18 cellular contexts compared by ENCODE assay signal in the genomic region with DNA sequence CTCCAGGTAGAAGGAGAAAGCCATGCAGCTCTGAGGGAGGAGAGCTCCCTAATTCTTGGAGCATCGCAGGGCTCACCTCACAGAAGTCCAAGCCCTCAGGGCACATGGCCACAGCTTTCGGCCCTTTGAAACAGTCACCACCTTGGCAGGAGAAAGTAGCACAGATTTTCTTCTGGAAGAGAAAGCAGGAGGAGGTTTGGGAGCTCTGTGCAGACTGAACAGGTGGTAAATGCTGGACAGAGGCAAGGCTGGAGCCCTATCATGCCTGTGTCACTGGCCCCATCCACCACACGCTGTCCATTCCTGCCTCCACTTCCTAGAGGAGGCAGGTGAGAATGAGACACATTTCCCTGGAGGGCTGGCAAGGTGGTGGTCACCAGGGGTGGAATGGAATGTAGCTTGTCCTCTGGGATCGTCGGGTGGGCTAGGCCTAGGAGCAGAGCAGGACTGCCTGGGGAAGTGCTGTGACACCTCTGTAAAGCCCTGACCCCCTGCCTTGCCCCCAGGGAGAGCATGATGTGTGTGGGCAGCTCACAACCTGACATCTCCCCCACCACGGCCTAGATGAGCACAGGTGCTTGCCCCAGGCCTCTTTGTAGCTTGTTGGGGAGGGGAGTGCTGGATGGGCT. TPM values are rescaled to one million over a fixed set of nuclear protein-coding genes. Genes with fewer than 3 reads are reported as not detected.
DNase-seq lines count a peak whose midpoint lies in the region; ATAC-seq, FAIRE-seq and TF ChIP-seq lines count a peak whose summit lies in the region.
"Had no signal": no experiment of that assay in that cellular context is flagged by ENCODE, and none has a peak within 500 bp of the region (broad histone marks: within the 10 kb centered on the region; RNA-seq: fewer than 3 reads in every experiment).

No MANE protein-coding gene starts in this region.

- FAIRE-seq in HepG2 (lab: Jason Lieb, UNC), result no peak
- FAIRE-seq in kidney (lab: Jason Lieb, UNC), result no peak
- FAIRE-seq: A549, GM19239 had no signal

- TF ChIP-seq POLR2A in HepG2 (IDR thresholded peaks at IDR 0.05; ENCODE audit: insufficient read depth in 1 of 2, low read depth in 2 of 2, low read length in 2 of 2), result no peak
- no peak for TF ChIP-seq POLR2A in right lobe of liver (IDR thresholded peaks at IDR 0.05)

- BruUV-seq in HepG2 (replicated peaks; lab: Mats Ljungman, UMichigan), result no TSS peak

- peak overlapping the region; percentile 66 for H3K4me2 ChIP-seq in HepG2 (ENCODE audit: low read depth, low read length)
- H3K4me2 ChIP-seq: A549 had no signal

- intact Hi-C loops in HepG2 (cut with micrococcal nuclease; ENCODE audit: unreplicated experiment), result no loop called here
- intact Hi-C loops in right lobe of liver (cut with DNase I), result no loop called here
- intact Hi-C loops in kidney (cut with DNase I), result no loop called here
- intact Hi-C loops in upper lobe of right lung (cut with DNase I), result no loop called here

- H3K79me2 ChIP-seq in HepG2 (ENCODE audit: insufficient read depth, low read length), result no peaks in the 10 kb centered on the region

- DNase-seq in HepG2 (ENCODE audit: low spot score) (no peak), right lobe of liver (no peak), M059J (ENCODE audit: low read depth) (peak; percentile 60), kidney (peak; percentile 7), upper lobe of right lung (peak; percentile 46), CD1c-positive myeloid dendritic cell (ENCODE audit: extremely low spot score) (no peak), iPS-NIHi11 (ENCODE audit: low spot score) (no peak)
- DNase-seq: DMS 273 treated with DMSO at 0.1 percent for 48 hours, Karpas-422, MM.1S, NCI-H1092 treated with DMSO at 0.1 percent for 48 hours, NCI-H1694, NCI-H510A treated with DMSO at 0.1 percent for 48 hours, Right ventricle myocardium superior had no signal

- H3K9ac ChIP-seq in HepG2 (ENCODE audit: insufficient read depth, low read depth, low read length) (no peak overlapping the region), kidney (ENCODE audit: low read length in 2 of 2) (no peak overlapping the region)

- H3K4me3 ChIP-seq in HepG2 (replicated peaks in 1 of 3; ENCODE audit: insufficient read depth in 1 of 3, low read depth in 2 of 3, low read length in 3 of 3) (peak overlapping the region in 1 of 3 experiments; percentile 38; a peak in 1 of 6 replicates), right lobe of liver (no peak overlapping the region), kidney (ENCODE audit: low read length in 2 of 2) (no peak overlapping the region), upper lobe of right lung (no peak overlapping the region)
- H3K4me3 ChIP-seq: A549 had no signal

- ATAC-seq in HepG2, result no peak
- ATAC-seq in right lobe of liver, result no peak
- no peak for ATAC-seq in upper lobe of right lung
- no peak for ATAC-seq in HG03097 (IDR thresholded peaks at IDR 0.05; ENCODE audit: low FRiP score, unreplicated experiment)
- ATAC-seq: A549, Panc1 had no signal

- TF ChIP-seq EP300 in HepG2 (IDR thresholded peaks at IDR 0.05; ENCODE audit: low read depth in 2 of 2, low read length in 2 of 2), result no peak
- no peak for TF ChIP-seq EP300 in HepG2 (CRISPR knock-in tag; IDR thresholded peaks at IDR 0.05; ENCODE audit: borderline replicate concordance)

- TF ChIP-seq CTCF in HepG2 (CRISPR knock-in tag; IDR thresholded peaks at IDR 0.05), result no peak
- TF ChIP-seq CTCF in right lobe of liver (IDR thresholded peaks at IDR 0.05), result no peak
- TF ChIP-seq CTCF in kidney (IDR thresholded peaks at IDR 0.05; ENCODE audit: borderline replicate concordance, extremely low read depth, insufficient read depth), result no peak
- no peak for TF ChIP-seq CTCF in upper lobe of right lung (IDR thresholded peaks at IDR 0.05)

- in situ Hi-C loops in HepG2 (cut with HindIII; ENCODE audit: extremely low pct_ligation_motif_present, low pct_unique_long_range_greater_than_20kb), result no loop called here

- H3K36me3 ChIP-seq in HepG2 (replicated peaks in 1 of 2; ENCODE audit: control insufficient read depth in 1 of 2, insufficient read depth in 2 of 2, low read length in 2 of 2) (no peaks in the 10 kb centered on the region), right lobe of liver (peaks cover 0 to 4% (median 0%) of the 10 kb centered on the region in 4 donors), kidney (ENCODE audit: control insufficient read depth in 1 of 2, insufficient read depth in 2 of 2, low read length in 2 of 2) (no peaks in the 10 kb centered on the region), upper lobe of right lung (no peaks in the 10 kb centered on the region)

- no peaks in the 10 kb centered on the region for H3K9me3 ChIP-seq in HepG2 (ENCODE audit: low read length)
- H3K9me3 ChIP-seq in right lobe of liver, result no peaks in the 10 kb centered on the region
- no peaks in the 10 kb centered on the region for H3K9me3 ChIP-seq in kidney (ENCODE audit: control insufficient read depth in 1 of 2, low read length in 2 of 2)
- no peaks in the 10 kb centered on the region for H3K9me3 ChIP-seq in upper lobe of right lung
- H3K9me3 ChIP-seq: A549 had no signal

- POLR2A ChIA-PET in HepG2 (lab: Yijun Ruan, JAX), result interaction anchor here (0.9 to 3.5 kb wide), 4 partner anchors 8 to 59 kb away, joined by 3 to 13 read pairs (median 4); no protein-coding TSS in a partner anchor

- H3K27me3 ChIP-seq in HepG2 (ENCODE audit: control insufficient read depth in 1 of 2, insufficient read depth in 2 of 2, low read length in 2 of 2), result no peaks in the 10 kb centered on the region; a peak in 1 of 5 replicates
- H3K27me3 ChIP-seq in right lobe of liver, result no peaks in the 10 kb centered on the region
- no peaks in the 10 kb centered on the region for H3K27me3 ChIP-seq in upper lobe of right lung

- no peaks in the 10 kb centered on the region for H4K20me1 ChIP-seq in HepG2 (ENCODE audit: insufficient read depth, low read length)

- TF ChIP-seq RAD21 in HepG2 (CRISPR knock-in tag; IDR thresholded peaks at IDR 0.05), result no peak

- H3K27ac ChIP-seq in HepG2 (ENCODE audit: extremely low read length, insufficient read depth, low read length) (no peak overlapping the region), right lobe of liver (no peak overlapping the region), kidney (ENCODE audit: low read depth in 2 of 2, low read length in 2 of 2) (no peak overlapping the region), upper lobe of right lung (no peak overlapping the region)
- H3K27ac ChIP-seq: A549 had no signal

- CTCF ChIA-PET in HepG2 (lab: Yijun Ruan, JAX; ENCODE audit: low intra/inter-chr PET ratio, low total read pairs), result no interaction called here

- H2AFZ ChIP-seq in HepG2 (ENCODE audit: low read length), result no peak overlapping the region

- WGBS in HepG2 (ENCODE audit: low lambda C conversion rate), result 0% methylated on average over 4 of the region's 6 CpGs
- 46% methylated on average over 1 of the region's 6 CpGs for WGBS in right lobe of liver (ENCODE audit: insufficient coverage, low coverage, low lambda C conversion rate, missing lambda C conversion rate)

- H3K4me1 ChIP-seq in HepG2 (ENCODE audit: insufficient read depth, low read length) (peaks cover 81% of the 10 kb centered on the region), right lobe of liver (peaks cover 0 to 18% (median 4%) of the 10 kb centered on the region in 4 donors), kidney (ENCODE audit: control insufficient read depth in 1 of 2, insufficient read depth in 1 of 2, low read depth in 1 of 2, low read length in 2 of 2) (peaks cover 9 to 13% of the 10 kb centered on the region in 2 donors), upper lobe of right lung (peaks cover 16% of the 10 kb centered on the region)

RNA-seq across cellular contexts. Expression of gene INPP5B, which starts 2.8 kb away (rescaled TPM):
- 9.0 and 9.1 TPM in 2 replicates for total RNA-seq in HepG2 (2016; rRNA removed; fragmentation: Illumina TruSeq; extraction: Trizol)
- 3.6 and 5.3 TPM in 2 replicates for total RNA-seq in HepG2 (2016; cell fraction: cytosol; rRNA removed; fragmentation: Illumina TruSeq; extraction: Trizol; ENCODE audit: low read depth)
- total RNA-seq in HepG2 (2016; cell fraction: insoluble cytoplasmic fraction; rRNA removed; fragmentation: Illumina TruSeq; extraction: Trizol), result 8.8 and 11.3 TPM in 2 replicates
- 3.4 and 3.8 TPM in 2 replicates for total RNA-seq in HepG2 (2016; cell fraction: membrane; rRNA removed; fragmentation: Illumina TruSeq; extraction: Trizol)
- total RNA-seq in HepG2 (2016; cell fraction: nucleus; rRNA removed; fragmentation: Illumina TruSeq; extraction: Trizol), result 7.2 and 10.1 TPM in 2 replicates
- 9.8 and 10.9 TPM in 2 replicates for polyA plus RNA-seq in HepG2 (2011; rRNA removed)
- 5.7 and 7.2 TPM in 2 replicates for polyA plus RNA-seq in HepG2 (2011; cell fraction: cytosol; rRNA removed)
- polyA plus RNA-seq in HepG2 (2011; cell fraction: nucleus; rRNA removed), result 13.9 and 16.7 TPM in 2 replicates
- 6.0 and 6.2 TPM in 2 replicates for polyA plus RNA-seq in HepG2 (2012)
- 0.57 and 0.60 TPM in 2 replicates for polyA plus RNA-seq in HepG2 (2016; cell fraction: cytosol; fragmentation: Illumina TruSeq; extraction: Trizol; ENCODE audit: low read depth)
- polyA plus RNA-seq in HepG2 (2016; cell fraction: insoluble cytoplasmic fraction; fragmentation: Illumina TruSeq; extraction: Trizol; ENCODE audit: low read depth), result 5.8 and 6.1 TPM in 2 replicates
- polyA plus RNA-seq in HepG2 (2016; cell fraction: membrane; fragmentation: Illumina TruSeq; extraction: Trizol; ENCODE audit: low read depth), result 1.4 and 1.6 TPM in 2 replicates
- polyA plus RNA-seq in HepG2 (2016; cell fraction: nucleus; fragmentation: Illumina TruSeq; extraction: Trizol; ENCODE audit: insufficient read depth, low read depth), result 9.0 and 10.2 TPM in 2 replicates
- polyA minus RNA-seq in HepG2 (2011; rRNA and poly(A)+ RNA removed; ENCODE audit: low replicate concordance), result 10.5 and 25.4 TPM in 2 replicates
- 6.4 and 9.1 TPM in 2 replicates for polyA minus RNA-seq in HepG2 (2011; cell fraction: cytosol; rRNA and poly(A)+ RNA removed)
- polyA minus RNA-seq in HepG2 (2011; cell fraction: nucleus; rRNA and poly(A)+ RNA removed), result 20.9 and 33.6 TPM in 2 replicates
- 10 to 100 TPM; 10.5 to 23.1 (median 14.6) TPM for total RNA-seq in right lobe of liver
- 6.3 and 8.5 TPM in 2 replicates for total RNA-seq in M059J (2014; rRNA removed; shearing (Covaris generic))
- total RNA-seq in kidney, result 32.9 TPM
- polyA plus RNA-seq in kidney (ENCODE audit: insufficient read depth, low read depth, low replicate concordance), result 8.4 TPM
- 44.8 TPM for total RNA-seq in upper lobe of right lung

RNA-seq across cellular contexts. Expression of gene SF3A3, which starts 40.2 kb away (rescaled TPM):
- total RNA-seq in HepG2 (2016; rRNA removed; fragmentation: Illumina TruSeq; extraction: Trizol) (122 and 189 TPM in 2 replicates), right lobe of liver (10 to 100 TPM; 13.6 to 32.1 (median 20.8) TPM), kidney (50.7 TPM), upper lobe of right lung (48.7 TPM)
- total RNA-seq in HepG2 (2016; cell fraction: cytosol; rRNA removed; fragmentation: Illumina TruSeq; extraction: Trizol; ENCODE audit: low read depth), result 18.5 and 25.3 TPM in 2 replicates
- total RNA-seq in HepG2 (2016; cell fraction: insoluble cytoplasmic fraction; rRNA removed; fragmentation: Illumina TruSeq; extraction: Trizol), result 132 and 186 TPM in 2 replicates
- 29.8 and 36.9 TPM in 2 replicates for total RNA-seq in HepG2 (2016; cell fraction: membrane; rRNA removed; fragmentation: Illumina TruSeq; extraction: Trizol)
- total RNA-seq in HepG2 (2016; cell fraction: nucleus; rRNA removed; fragmentation: Illumina TruSeq; extraction: Trizol), result 74.7 and 82.3 TPM in 2 replicates
- polyA plus RNA-seq in HepG2 (2011; rRNA removed) (24.1 and 31.6 TPM in 2 replicates), kidney (ENCODE audit: insufficient read depth, low read depth, low replicate concordance) (28.7 TPM)
- 16.2 and 22.5 TPM in 2 replicates for polyA plus RNA-seq in HepG2 (2011; cell fraction: cytosol; rRNA removed)
- 24.3 and 33.1 TPM in 2 replicates for polyA plus RNA-seq in HepG2 (2011; cell fraction: nucleus; rRNA removed)
- polyA plus RNA-seq in HepG2 (2012), result 47.3 and 68.3 TPM in 2 replicates
- polyA plus RNA-seq in HepG2 (2016; cell fraction: cytosol; fragmentation: Illumina TruSeq; extraction: Trizol; ENCODE audit: low read depth), result 8.8 and 10.6 TPM in 2 replicates
- polyA plus RNA-seq in HepG2 (2016; cell fraction: insoluble cytoplasmic fraction; fragmentation: Illumina TruSeq; extraction: Trizol; ENCODE audit: low read depth), result 124 and 134 TPM in 2 replicates
- polyA plus RNA-seq in HepG2 (2016; cell fraction: membrane; fragmentation: Illumina TruSeq; extraction: Trizol; ENCODE audit: low read depth), result 11.0 and 11.3 TPM in 2 replicates
- 54.3 and 57.2 TPM in 2 replicates for polyA plus RNA-seq in HepG2 (2016; cell fraction: nucleus; fragmentation: Illumina TruSeq; extraction: Trizol; ENCODE audit: insufficient read depth, low read depth)
- polyA minus RNA-seq in HepG2 (2011; rRNA and poly(A)+ RNA removed; ENCODE audit: low replicate concordance), result 13.7 and 41.0 TPM in 2 replicates
- 34.7 and 37.0 TPM in 2 replicates for polyA minus RNA-seq in HepG2 (2011; cell fraction: cytosol; rRNA and poly(A)+ RNA removed)
- 42.7 and 58.1 TPM in 2 replicates for polyA minus RNA-seq in HepG2 (2011; cell fraction: nucleus; rRNA and poly(A)+ RNA removed)
- total RNA-seq in M059J (2014; rRNA removed; shearing (Covaris generic)), result 187 and 209 TPM in 2 replicates

RNA-seq across cellular contexts. Expression of gene FHL3, which starts 55.7 kb away (rescaled TPM):
- 2.8 TPM in 2 replicates for total RNA-seq in HepG2 (2016; rRNA removed; fragmentation: Illumina TruSeq; extraction: Trizol)
- total RNA-seq in HepG2 (2016; cell fraction: cytosol; rRNA removed; fragmentation: Illumina TruSeq; extraction: Trizol; ENCODE audit: low read depth), result 2.3 and 2.5 TPM in 2 replicates
- total RNA-seq in HepG2 (2016; cell fraction: insoluble cytoplasmic fraction; rRNA removed; fragmentation: Illumina TruSeq; extraction: Trizol), result 1.7 and 3.4 TPM in 2 replicates
- 3.3 and 3.5 TPM in 2 replicates for total RNA-seq in HepG2 (2016; cell fraction: membrane; rRNA removed; fragmentation: Illumina TruSeq; extraction: Trizol)
- total RNA-seq in HepG2 (2016; cell fraction: nucleus; rRNA removed; fragmentation: Illumina TruSeq; extraction: Trizol), result 3.1 and 4.0 TPM in 2 replicates
- 6.6 and 8.6 TPM in 2 replicates for polyA plus RNA-seq in HepG2 (2011; rRNA removed)
- 5.2 and 5.5 TPM in 2 replicates for polyA plus RNA-seq in HepG2 (2011; cell fraction: cytosol; rRNA removed)
- polyA plus RNA-seq in HepG2 (2011; cell fraction: nucleus; rRNA removed), result 31.9 and 32.9 TPM in 2 replicates
- polyA plus RNA-seq in HepG2 (2012), result 11.9 and 15.1 TPM in 2 replicates
- 5.5 and 6.1 TPM in 2 replicates for polyA plus RNA-seq in HepG2 (2016; cell fraction: cytosol; fragmentation: Illumina TruSeq; extraction: Trizol; ENCODE audit: low read depth)
- 4.6 and 6.9 TPM in 2 replicates for polyA plus RNA-seq in HepG2 (2016; cell fraction: insoluble cytoplasmic fraction; fragmentation: Illumina TruSeq; extraction: Trizol; ENCODE audit: low read depth)
- 7.6 and 10.1 TPM in 2 replicates for polyA plus RNA-seq in HepG2 (2016; cell fraction: membrane; fragmentation: Illumina TruSeq; extraction: Trizol; ENCODE audit: low read depth)
- 7.2 and 9.0 TPM in 2 replicates for polyA plus RNA-seq in HepG2 (2016; cell fraction: nucleus; fragmentation: Illumina TruSeq; extraction: Trizol; ENCODE audit: insufficient read depth, low read depth)
- polyA minus RNA-seq in HepG2 (2011; rRNA and poly(A)+ RNA removed; ENCODE audit: low replicate concordance), result 23.2 and 31.5 TPM in 2 replicates
- 8.4 and 8.7 TPM in 2 replicates for polyA minus RNA-seq in HepG2 (2011; cell fraction: cytosol; rRNA and poly(A)+ RNA removed)
- polyA minus RNA-seq in HepG2 (2011; cell fraction: nucleus; rRNA and poly(A)+ RNA removed), result 15.3 and 23.5 TPM in 2 replicates
- total RNA-seq in right lobe of liver, result 1 to 10 TPM; 1.3 to 7.1 (median 4.4) TPM
- 18.2 and 24.6 TPM in 2 replicates for total RNA-seq in M059J (2014; rRNA removed; shearing (Covaris generic))
- total RNA-seq in kidney, result 19.6 TPM
- polyA plus RNA-seq in kidney (ENCODE audit: insufficient read depth, low read depth, low replicate concordance), result 8.2 TPM
- total RNA-seq in upper lobe of right lung, result 22.4 TPM

Comparison
In these comparisons a context has a peak if more than half of its experiments do, and no peak if none do; other contexts are left out.
1. DNase-seq: peak in M059J (single experiment), kidney (single experiment) and upper lobe of right lung (single experiment); none in HepG2 (single experiment), right lobe of liver (0 of 3), CD1c-positive myeloid dendritic cell (single experiment) and iPS-NIHi11 (single experiment).